In genomic region chr6:156950084-156950483, GRCh38 we compare ENCODE assay signal across 20 cellular contexts.
"Had no signal": no experiment of that assay in that cellular context is flagged by ENCODE, and none has a peak within 500 bp of the region (broad histone marks: within the 10 kb centered on the region; RNA-seq: fewer than 3 reads in every experiment).

No MANE protein-coding gene starts in this region.

- H3K9ac ChIP-seq: neural progenitor cell had no signal

- H2AFZ ChIP-seq: neural progenitor cell had no signal

- H3K27me3 ChIP-seq: colonic mucosa, heart right ventricle, neural progenitor cell, ovary, spleen, testis had no signal

- ATAC-seq: activated CD8-positive, alpha-beta T cell treated with anti-CD3 and anti-CD28 coated beads for 36 hours; sciatic nerve; stimulated activated memory B cell treated with anti-CD40 and anti-IgM and Interleukin-4, amounts not matched to agents 10 μg/mL and 1 μg/mL and 100 μg/mL, for 72 hours; T-cell had no signal

- H3K4me2 ChIP-seq: neural progenitor cell had no signal

- H3K27me3 Mint-ChIP-seq: activated B cell treated with CpG ODN at 0.5 μM for 24 hours; activated CD8-positive, alpha-beta T cell treated with anti-CD3 and anti-CD28 coated beads for 36 hours; activated T-cell treated with anti-CD3 and anti-CD28 coated beads, Interleukin-2, amount 50 U/mL, for 24 hours; brain; naive B cell; stimulated activated memory B cell treated with anti-CD40 and anti-IgM and Interleukin-4, amounts not matched to agents 10 μg/mL and 1 μg/mL and 100 μg/mL, for 72 hours; T-cell had no signal

- DNase-seq: activated B cell treated with CpG ODN at 0.5 μM for 24 hours; activated CD4-positive, alpha-beta T cell treated with anti-CD3 and anti-CD28 coated beads for 4 hours; activated CD8-positive, alpha-beta T cell treated with anti-CD3 and anti-CD28 coated beads for 36 hours; activated naive CD4-positive, alpha-beta T cell treated with anti-CD3 and anti-CD28 coated beads for 36 hours; activated T-cell treated with anti-CD3 and anti-CD28 coated beads, Interleukin-2, amount 50 U/mL, for 24 hours; central memory CD4-positive, alpha-beta T cell; colonic mucosa; immature natural killer cell; mucosa of descending colon; naive B cell; ovary; spleen; stimulated activated CD4-positive, alpha-beta T cell treated with anti-CD3 and anti-CD28 coated beads, Interleukin-4, amount 100 ng/mL, for 4 hours; T-cell; testis had no signal

- H3K27ac Mint-ChIP-seq: activated CD8-positive, alpha-beta T cell treated with anti-CD3 and anti-CD28 coated beads for 36 hours; activated naive CD4-positive, alpha-beta T cell treated with anti-CD3 and anti-CD28 coated beads for 36 hours; activated T-cell treated with anti-CD3 and anti-CD28 coated beads, Interleukin-2, amount 50 U/mL, for 24 hours; immature natural killer cell; neural progenitor cell; stimulated activated memory B cell treated with anti-CD40 and anti-IgM and Interleukin-4, amounts not matched to agents 10 μg/mL and 1 μg/mL and 100 μg/mL, for 72 hours; T-cell had no signal

- H3K4me1 ChIP-seq: colonic mucosa had no signal

- H3K36me3 Mint-ChIP-seq: brain, immature natural killer cell, naive B cell, T-cell had no signal

- H3K36me3 ChIP-seq: colonic mucosa, heart right ventricle, neural progenitor cell, ovary, spleen had no signal

- H3K4me3 ChIP-seq: colonic mucosa, heart right ventricle, mucosa of descending colon, neural progenitor cell, ovary, spleen, testis had no signal

- H3K9me3 ChIP-seq: colonic mucosa, heart right ventricle, mucosa of descending colon, ovary, spleen, testis had no signal

- H3K27ac ChIP-seq: colonic mucosa, neural progenitor cell, ovary, spleen, testis had no signal

- H3K4me3 Mint-ChIP-seq: activated B cell treated with CpG ODN at 0.5 μM for 24 hours; activated CD8-positive, alpha-beta T cell treated with anti-CD3 and anti-CD28 coated beads for 36 hours; activated naive CD4-positive, alpha-beta T cell treated with anti-CD3 and anti-CD28 coated beads for 36 hours; activated T-cell treated with anti-CD3 and anti-CD28 coated beads, Interleukin-2, amount 50 U/mL, for 24 hours; brain; immature natural killer cell; neural progenitor cell; stimulated activated memory B cell treated with anti-CD40 and anti-IgM and Interleukin-4, amounts not matched to agents 10 μg/mL and 1 μg/mL and 100 μg/mL, for 72 hours; T-cell had no signal

- H3K9me3 Mint-ChIP-seq: activated B cell treated with CpG ODN at 0.5 μM for 24 hours; activated CD8-positive, alpha-beta T cell treated with anti-CD3 and anti-CD28 coated beads for 36 hours; activated naive CD4-positive, alpha-beta T cell treated with anti-CD3 and anti-CD28 coated beads for 36 hours; activated T-cell treated with anti-CD3 and anti-CD28 coated beads, Interleukin-2, amount 50 U/mL, for 24 hours; brain; immature natural killer cell; neural progenitor cell; stimulated activated memory B cell treated with anti-CD40 and anti-IgM and Interleukin-4, amounts not matched to agents 10 μg/mL and 1 μg/mL and 100 μg/mL, for 72 hours; T-cell had no signal
